ENCODE assay signal across 29 cellular contexts in the genomic region with DNA sequence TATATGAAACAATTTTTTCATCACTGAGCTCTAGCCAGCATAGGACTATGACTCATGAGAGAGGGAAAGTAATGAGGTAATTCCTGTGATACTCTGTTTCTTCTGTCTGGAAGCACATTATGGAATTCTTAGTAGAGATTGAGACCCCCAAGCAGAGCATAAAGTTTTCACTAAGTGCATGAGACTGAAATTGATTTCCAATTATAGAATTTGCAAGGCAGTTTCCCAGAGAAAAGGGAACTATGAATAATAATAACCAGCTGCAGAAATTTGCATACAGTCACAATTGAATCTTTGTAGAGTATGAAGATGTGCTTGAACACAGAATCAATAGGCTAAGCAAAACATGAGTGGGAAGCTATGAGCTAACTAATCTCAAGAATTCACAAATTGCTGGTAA.
DNase-seq lines count a peak whose midpoint lies in the region; ATAC-seq and TF ChIP-seq lines count a peak whose summit lies in the region.
"Had no signal": no experiment of that assay in that cellular context is flagged by ENCODE, and none has a peak within 500 bp of the region (broad histone marks: within the 10 kb centered on the region; RNA-seq: fewer than 3 reads in every experiment).

No MANE protein-coding gene starts in this region.

- POLR2A ChIA-PET in activated CD4-positive, alpha-beta memory T cell treated with anti-CD3 and anti-CD28 coated beads for 36 hours (lab: Charles Lee), result no interaction called here

- H3K27me3 Mint-ChIP-seq in activated CD4-positive, alpha-beta memory T cell treated with anti-CD3 and anti-CD28 coated beads for 36 hours, result no peaks in the 10 kb centered on the region
- H3K27me3 Mint-ChIP-seq: activated CD4-positive, alpha-beta T cell treated with anti-CD3 and anti-CD28 coated beads for 36 hours; B cell; CD4-positive, alpha-beta memory T cell had no signal

- H3K27ac ChIP-seq in caudate nucleus (ENCODE audit: low read depth, low read length) (peak overlapping the region; percentile 73), thyroid gland (no peak overlapping the region)
- H3K27ac ChIP-seq: parathyroid adenoma, Peyer's patch, thoracic aorta, vagina, VCaP had no signal

- no peak for TF ChIP-seq CTCF in thyroid gland (IDR thresholded peaks at IDR 0.05)

- no peaks in the 10 kb centered on the region for H3K27me3 ChIP-seq in thyroid gland
- H3K27me3 ChIP-seq: Peyer's patch, vagina had no signal

- no peak overlapping the region for H3K4me3 ChIP-seq in thyroid gland (replicated peaks in 1 of 3)
- H3K4me3 ChIP-seq: HAP-1, Peyer's patch, smooth muscle cell, thoracic aorta, vagina had no signal

- no peak overlapping the region for H3K27ac Mint-ChIP-seq in activated CD4-positive, alpha-beta memory T cell treated with anti-CD3 and anti-CD28 coated beads for 36 hours
- H3K27ac Mint-ChIP-seq: activated CD4-positive, alpha-beta T cell treated with anti-CD3 and anti-CD28 coated beads for 36 hours; activated naive CD4-positive, alpha-beta T cell treated with anti-CD3 and anti-CD28 coated beads, Interleukin-2, amount 50 U/mL, for 72 hours; B cell; CD4-positive, alpha-beta memory T cell had no signal

- H3K9me3 ChIP-seq in thyroid gland, result no peaks in the 10 kb centered on the region
- H3K9me3 ChIP-seq: HAP-1, Peyer's patch, thoracic aorta, vagina had no signal

- intact Hi-C loops in activated CD4-positive, alpha-beta memory T cell treated with anti-CD3 and anti-CD28 coated beads for 36 hours (cut with micrococcal nuclease), result no loop called here
- intact Hi-C loops in thyroid gland (cut with DNase I), result no loop called here

- H3K4me1 ChIP-seq in thyroid gland, result no peaks in the 10 kb centered on the region
- H3K4me1 ChIP-seq: parathyroid adenoma, Peyer's patch, vagina had no signal

- H3K4me3 Mint-ChIP-seq in activated CD4-positive, alpha-beta memory T cell treated with anti-CD3 and anti-CD28 coated beads for 36 hours, result no peak overlapping the region
- H3K4me3 Mint-ChIP-seq: activated CD4-positive, alpha-beta T cell treated with anti-CD3 and anti-CD28 coated beads for 36 hours; B cell; CD4-positive, alpha-beta memory T cell; neural crest cell had no signal

- DNase-seq in DMS53 treated with DMSO at 0.1 percent for 48 hours (lab: John Stamatoyannopoulos, UW; ENCODE audit: unreplicated experiment) (peak; percentile 5), NCI-H226 (peak; percentile 19), caudate nucleus (lab: John Stamatoyannopoulos, UW) (peak in 1 of 61 donors; percentile 9), putamen (ENCODE audit: low spot score) (peak; percentile 74), NK-92 (lab: John Stamatoyannopoulos, UW; ENCODE audit: unreplicated experiment) (no peak), thyroid gland (no peak)
- no peak for DNase-seq in activated CD4-positive, alpha-beta memory T cell treated with anti-CD3 and anti-CD28 coated beads for 36 hours
- DNase-seq: activated CD4-positive, alpha-beta T cell treated with anti-CD3 and anti-CD28 coated beads for 36 hours; CD4-positive, alpha-beta memory T cell; IMR-90; mesenchymal stem cell; MV-4-11; NCI-H1694; NCI-H69; Peyer's patch; right cardiac atrium; stimulated activated naive CD4-positive, alpha-beta T cell; T-helper 9 cell had no signal

- H3K36me3 Mint-ChIP-seq in activated CD4-positive, alpha-beta memory T cell treated with anti-CD3 and anti-CD28 coated beads for 36 hours, result no peaks in the 10 kb centered on the region
- H3K36me3 Mint-ChIP-seq: activated naive CD4-positive, alpha-beta T cell treated with anti-CD3 and anti-CD28 coated beads, Interleukin-2, amount 50 U/mL, for 72 hours; CD4-positive, alpha-beta memory T cell had no signal

- CTCF ChIA-PET in activated CD4-positive, alpha-beta memory T cell treated with anti-CD3 and anti-CD28 coated beads for 36 hours (lab: Charles Lee), result no interaction called here

- H3K9me3 Mint-ChIP-seq in activated CD4-positive, alpha-beta memory T cell treated with anti-CD3 and anti-CD28 coated beads for 36 hours, result peaks cover 3% of the 10 kb centered on the region

- H3K4me1 Mint-ChIP-seq in activated CD4-positive, alpha-beta memory T cell treated with anti-CD3 and anti-CD28 coated beads for 36 hours (ENCODE audit: low read depth), result no peaks in the 10 kb centered on the region
- H3K4me1 Mint-ChIP-seq: activated CD4-positive, alpha-beta T cell treated with anti-CD3 and anti-CD28 coated beads for 36 hours; B cell; CD4-positive, alpha-beta memory T cell; neural crest cell had no signal

- H3K36me3 ChIP-seq in thyroid gland, result no peaks in the 10 kb centered on the region
- H3K36me3 ChIP-seq: HAP-1, Peyer's patch, thoracic aorta, vagina had no signal

- no peak for TF ChIP-seq POLR2A in thyroid gland (IDR thresholded peaks at IDR 0.05)

- ATAC-seq in GM18517 (IDR thresholded peaks at IDR 0.05; ENCODE audit: unreplicated experiment), result no peak
- ATAC-seq: activated CD4-positive, alpha-beta T cell treated with anti-CD3 and anti-CD28 coated beads for 36 hours; activated naive CD4-positive, alpha-beta T cell treated with anti-CD3 and anti-CD28 coated beads, Interleukin-2, amount 50 U/mL, for 72 hours; left lobe of liver; right cardiac atrium had no signal

Comparison
In these comparisons a context has a peak if more than half of its experiments do, and no peak if none do; other contexts are left out.
1. DNase-seq: peak in DMS53 treated with DMSO at 0.1 percent for 48 hours (single experiment), NCI-H226 (single experiment) and putamen (single experiment); none in NK-92 (single experiment), activated CD4-positive, alpha-beta memory T cell treated with anti-CD3 and anti-CD28 coated beads for 36 hours (single experiment) and thyroid gland (0 of 2).